In the genomic region with DNA sequence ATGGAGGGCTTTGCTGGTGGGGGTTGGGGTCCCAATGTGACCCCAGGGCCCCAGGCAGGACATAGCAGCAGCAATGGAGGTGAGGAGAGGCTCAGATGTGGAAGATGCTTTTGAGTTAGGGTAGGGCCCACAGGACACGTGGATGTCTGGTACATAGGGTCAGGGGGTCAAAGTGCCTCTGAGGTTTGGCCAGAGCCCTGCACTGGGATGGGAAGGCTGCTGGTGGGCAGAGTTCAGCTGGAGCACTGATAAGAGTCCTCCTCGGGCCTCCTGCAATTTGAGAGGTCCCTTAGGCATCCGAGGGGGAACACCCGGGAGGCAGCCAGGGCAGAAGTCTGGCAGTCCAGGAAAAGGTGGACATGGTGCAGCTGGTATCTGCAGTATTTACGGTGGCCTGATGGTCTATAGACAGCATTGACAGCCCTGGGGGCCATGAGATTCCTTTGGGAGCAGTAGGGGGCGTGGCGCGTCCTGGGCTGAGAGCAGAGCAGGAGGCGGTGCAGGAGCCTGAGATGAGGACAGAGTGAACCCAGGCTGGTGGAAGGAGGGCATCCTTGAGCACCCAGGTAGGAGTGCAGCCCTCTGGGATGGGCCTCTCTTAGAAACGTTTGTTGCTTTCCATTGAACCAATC, we compare ENCODE assay signal across 1 cellular context.
TF ChIP-seq lines count a peak whose summit lies in the region.

No MANE protein-coding gene starts in this region.

TF ChIP-seq in HepG2, 621 proteins besides CTCF, POLR2A, EP300 and RAD21:
- TF ChIP-seq ZNF263 (CRISPR knock-in tag; IDR thresholded peaks at IDR 0.05): peak; percentile 89
- no peak for TF ChIP-seq MAX (IDR thresholded peaks at IDR 0.05)
